Comparison of ENCODE assay signal across 16 cellular contexts in the genomic region with DNA sequence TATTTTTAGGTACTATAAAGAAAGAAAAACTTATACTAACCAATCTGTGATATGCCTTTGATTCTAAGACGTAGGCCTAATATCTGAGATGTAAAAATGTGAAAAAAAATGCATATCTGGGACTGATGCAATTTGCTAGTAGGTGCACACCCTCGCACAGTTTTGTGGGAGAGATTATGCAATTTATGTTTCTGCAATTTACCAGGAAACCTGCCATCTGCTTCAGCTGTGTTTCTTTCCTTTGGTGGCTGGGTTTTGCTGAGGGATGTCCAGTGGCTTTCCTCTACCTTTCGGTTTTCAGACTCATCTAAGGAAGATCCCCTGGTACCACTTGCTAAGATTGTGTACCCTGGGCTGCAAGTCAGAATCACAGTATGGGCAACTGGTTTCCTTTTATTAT.
DNase-seq lines count a peak whose midpoint lies in the region; TF ChIP-seq lines count a peak whose summit lies in the region.
"Had no signal": no experiment of that assay in that cellular context is flagged by ENCODE, and none has a peak within 500 bp of the region (broad histone marks: within the 10 kb centered on the region; RNA-seq: fewer than 3 reads in every experiment).

No MANE protein-coding gene starts in this region.

- H3K27me3 ChIP-seq in ACC112 (ENCODE audit: insufficient read depth, low read length), result no peaks in the 10 kb centered on the region
- H3K27me3 ChIP-seq in spleen (replicated peaks in 1 of 7), result peaks cover 0 to 8% (median 0%) of the 10 kb centered on the region in 7 donors
- H3K27me3 ChIP-seq in testis, result no peaks in the 10 kb centered on the region

- H3K4me1 ChIP-seq in ACC112 (ENCODE audit: control insufficient read depth, insufficient read depth, low read length, unreplicated experiment), result peaks cover 9% of the 10 kb centered on the region
- H3K4me1 ChIP-seq in OCI-LY7 (ENCODE audit: insufficient read depth, low read length, poor library complexity, severe bottlenecking), result peaks cover 27% of the 10 kb centered on the region
- no peaks in the 10 kb centered on the region for H3K4me1 ChIP-seq in spleen
- peaks cover 3% of the 10 kb centered on the region for H3K4me1 ChIP-seq in testis

- no peaks in the 10 kb centered on the region for H3K9me2 ChIP-seq in OCI-LY7 (ENCODE audit: insufficient read depth, low read length)

- H3K4me3 ChIP-seq in ACC112 (ENCODE audit: low read depth, low read length), result no peak overlapping the region
- no peak overlapping the region for H3K4me3 ChIP-seq in OCI-LY7 (ENCODE audit: low read depth, low read length, poor library complexity, severe bottlenecking)
- H3K4me3 ChIP-seq in fibroblast of pulmonary artery (replicated peaks; ENCODE audit: low read depth, low read length), result no peak overlapping the region
- no peak overlapping the region for H3K4me3 ChIP-seq in spleen
- H3K4me3 ChIP-seq in testis, result no peak overlapping the region

- H3K27ac Mint-ChIP-seq in osteocyte (ENCODE audit: unreplicated experiment), result no peak overlapping the region
- H3K27ac Mint-ChIP-seq: activated T-cell treated with anti-CD3 and anti-CD28 coated beads, Interleukin-2, amount 50 U/mL, for 72 hours; B cell; effector memory CD8-positive, alpha-beta T cell had no signal

- BruUV-seq in OCI-LY7 (replicated peaks; lab: Mats Ljungman, UMichigan), result no TSS peak

- DNase-seq in HCEC 1CT (peak; percentile 38), OCI-LY7 (ENCODE audit: low spot score) (no peak), fibroblast of pulmonary artery (ENCODE audit: low read depth) (peak; percentile 79), spleen (no peak), testis (no peak), osteocyte (ENCODE audit: extremely low spot score, unreplicated experiment) (no peak)
- no peak for DNase-seq in stimulated activated CD4-positive, alpha-beta T cell treated with anti-CD3 and anti-CD28 coated beads, Interleukin-4, amount 100 ng/mL, for 24 hours
- DNase-seq: activated CD4-positive, alpha-beta T cell treated with anti-CD3 and anti-CD28 coated beads for 1 hour; activated T-cell treated with anti-CD3 and anti-CD28 coated beads, Interleukin-2, amount 50 U/mL, for 72 hours; effector memory CD8-positive, alpha-beta T cell; midbrain; stimulated activated CD4-positive, alpha-beta T cell treated with anti-CD3 and anti-CD28 coated beads, Interleukin-2, amount 100 ng/mL, for 48 hours; stimulated activated naive CD4-positive, alpha-beta T cell had no signal

- H3K36me3 ChIP-seq in ACC112 (ENCODE audit: insufficient read depth, low read length), result no peaks in the 10 kb centered on the region
- no peaks in the 10 kb centered on the region for H3K36me3 ChIP-seq in OCI-LY7 (ENCODE audit: insufficient read depth, low read length)
- no peaks in the 10 kb centered on the region for H3K36me3 ChIP-seq in spleen
- H3K36me3 ChIP-seq in testis (ENCODE audit: low read depth, missing control alignments), result no peaks in the 10 kb centered on the region

- no peaks in the 10 kb centered on the region for H3K79me2 ChIP-seq in ACC112 (ENCODE audit: control insufficient read depth, insufficient read depth, low read length, unreplicated experiment)
- H3K79me2 ChIP-seq in OCI-LY7 (ENCODE audit: insufficient read depth, low read depth, low read length), result no peaks in the 10 kb centered on the region

- H4K20me1 ChIP-seq in OCI-LY7 (ENCODE audit: insufficient read depth, low read length), result no peaks in the 10 kb centered on the region

- WGBS in spleen, 5 donors, result 44 to 65% (median 50%) methylated on average over 3 of the region's 3 CpGs
- 60 to 70% methylated on average over 3 of the region's 3 CpGs for WGBS in testis, 2 donors

- no peaks in the 10 kb centered on the region for H3K9me3 Mint-ChIP-seq in osteocyte (ENCODE audit: unreplicated experiment)
- H3K9me3 Mint-ChIP-seq: activated T-cell treated with anti-CD3 and anti-CD28 coated beads, Interleukin-2, amount 50 U/mL, for 72 hours; effector memory CD8-positive, alpha-beta T cell had no signal

- peaks cover 27% of the 10 kb centered on the region for H3K4me1 Mint-ChIP-seq in osteocyte (ENCODE audit: unreplicated experiment)
- H3K4me1 Mint-ChIP-seq: B cell had no signal

- peaks cover 1% of the 10 kb centered on the region for H3K36me3 Mint-ChIP-seq in osteocyte (ENCODE audit: unreplicated experiment)

- intact Hi-C loops in OCI-LY7 (cut with micrococcal nuclease; ENCODE audit: unreplicated experiment), result no loop called here
- intact Hi-C loops in spleen (cut with DNase I; ENCODE audit: low total_unique reads), result no loop called here
- intact Hi-C loops in testis (cut with DNase I; ENCODE audit: low total_unique reads), result no loop called here

- TF ChIP-seq POLR2A in spleen (IDR thresholded peaks at IDR 0.05), result no peak
- no peak for TF ChIP-seq POLR2A in testis (IDR thresholded peaks at IDR 0.05)

- H3K27me3 Mint-ChIP-seq in osteocyte (ENCODE audit: unreplicated experiment), result no peaks in the 10 kb centered on the region
- H3K27me3 Mint-ChIP-seq: progenitor cell of endocrine pancreas had no signal

- TF ChIP-seq CTCF in OCI-LY7 (conservative IDR thresholded peaks at IDR 0.05; ENCODE audit: low read length) (no peak), fibroblast of pulmonary artery (IDR thresholded peaks at IDR 0.05; ENCODE audit: low read length, missing control alignments) (no peak), spleen (IDR thresholded peaks at IDR 0.05 in 8 of 11, conservative IDR thresholded peaks at IDR 0.05 in 3 of 11) (no peak), testis (IDR thresholded peaks at IDR 0.05) (no peak), osteocyte (IDR thresholded peaks at IDR 0.05) (no peak)

- H2AFZ ChIP-seq in ACC112 (ENCODE audit: low read length, unreplicated experiment), result peak overlapping the region; percentile 74
- peak overlapping the region; percentile 57; the same call in 1 of the 2 replicates for H2AFZ ChIP-seq in OCI-LY7 (ENCODE audit: low read length)

- H3K27ac ChIP-seq in ACC112 (ENCODE audit: low read depth, low read length), result no peak overlapping the region
- no peak overlapping the region for H3K27ac ChIP-seq in OCI-LY7 (ENCODE audit: low read depth, low read length, poor library complexity, severe bottlenecking)
- no peak overlapping the region for H3K27ac ChIP-seq in spleen
- H3K27ac ChIP-seq in testis, result no peak overlapping the region

- no peaks in the 10 kb centered on the region for H3K9me3 ChIP-seq in OCI-LY7 (ENCODE audit: low read length)
- no peaks in the 10 kb centered on the region for H3K9me3 ChIP-seq in spleen
- H3K9me3 ChIP-seq in testis, result no peaks in the 10 kb centered on the region

- POLR2A ChIA-PET in OCI-LY7 (lab: Charles Lee), result interaction anchor here (1.5 kb wide), 1 partner anchor 21 kb away, joined by 3 read pairs; no protein-coding TSS in a partner anchor

- CTCF ChIA-PET in OCI-LY7 (lab: Charles Lee; ENCODE audit: unreplicated experiment), result no interaction called here

- H3K4me2 ChIP-seq in OCI-LY7 (ENCODE audit: low read length), result no peak overlapping the region

- H3K4me3 Mint-ChIP-seq in osteocyte (ENCODE audit: unreplicated experiment), result no peak overlapping the region
- H3K4me3 Mint-ChIP-seq: activated T-cell treated with anti-CD3 and anti-CD28 coated beads, Interleukin-2, amount 50 U/mL, for 72 hours; B cell; effector memory CD8-positive, alpha-beta T cell had no signal

Comparison
In these comparisons a context has a peak if more than half of its experiments do, and no peak if none do; other contexts are left out.
1. DNase-seq: peak in HCEC 1CT (single experiment) and fibroblast of pulmonary artery (single experiment); none in OCI-LY7 (single experiment), stimulated activated CD4-positive, alpha-beta T cell treated with anti-CD3 and anti-CD28 coated beads, Interleukin-4, amount 100 ng/mL, for 24 hours (single experiment), spleen (single experiment), testis (single experiment) and osteocyte (single experiment).